Comparison of ENCODE assay signal across 2 cellular contexts in the genomic region with DNA sequence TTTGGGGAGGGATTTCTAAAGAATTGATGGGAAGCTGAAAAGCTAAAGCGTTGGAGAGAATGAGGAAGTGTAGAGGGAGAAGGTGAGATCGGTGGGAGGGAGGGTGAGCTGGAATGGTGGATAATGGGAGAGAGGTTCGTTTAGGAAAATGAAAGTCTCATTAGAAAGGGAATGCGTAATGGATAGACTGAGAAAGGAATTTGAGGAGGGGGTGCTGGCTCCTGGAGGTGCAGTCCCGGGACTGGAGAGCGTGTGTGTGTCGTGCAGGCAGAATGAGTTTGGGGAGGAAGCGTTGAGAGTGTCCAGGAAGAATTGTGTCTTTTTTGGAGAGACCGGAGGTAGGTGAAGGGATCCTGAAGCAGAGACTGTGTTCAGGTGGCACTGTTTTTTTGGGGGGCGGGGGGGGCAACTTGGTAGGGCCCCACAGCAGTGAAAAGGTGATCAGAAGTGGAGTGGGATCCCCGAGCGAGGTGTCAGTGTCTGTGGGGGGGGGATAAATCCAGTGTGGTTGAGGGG.
TF ChIP-seq lines count a peak whose summit lies in the region.

No MANE protein-coding gene starts in this region.

TF ChIP-seq in SK-N-SH, 30 proteins besides CTCF, POLR2A, EP300 and RAD21:
- no peak for TF ChIP-seq ELF1 (IDR thresholded peaks at IDR 0.05)
- TF ChIP-seq TAF1 (IDR thresholded peaks at IDR 0.05; ENCODE audit: borderline replicate concordance, low read depth, low read length), result no peak
- TF ChIP-seq POLR2AphosphoS5 (IDR thresholded peaks at IDR 0.05; ENCODE audit: low read depth, low read length), result no peak
- no peak for TF ChIP-seq PBX3 (IDR thresholded peaks at IDR 0.05)
- no peak for TF ChIP-seq MAX (IDR thresholded peaks at IDR 0.05; ENCODE audit: low read depth)
- TF ChIP-seq NFIC (IDR thresholded peaks at IDR 0.05; ENCODE audit: borderline replicate concordance), result no peak
- TF ChIP-seq, protein P1, sequence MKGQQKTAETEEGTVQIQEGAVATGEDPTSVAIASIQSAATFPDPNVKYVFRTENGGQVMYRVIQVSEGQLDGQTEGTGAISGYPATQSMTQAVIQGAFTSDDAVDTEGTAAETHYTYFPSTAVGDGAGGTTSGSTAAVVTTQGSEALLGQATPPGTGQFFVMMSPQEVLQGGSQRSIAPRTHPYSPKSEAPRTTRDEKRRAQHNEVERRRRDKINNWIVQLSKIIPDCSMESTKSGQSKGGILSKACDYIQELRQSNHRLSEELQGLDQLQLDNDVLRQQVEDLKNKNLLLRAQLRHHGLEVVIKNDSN (IDR thresholded peaks at IDR 0.05; ENCODE audit: borderline replicate concordance, low read depth), result no peak
- no peak for TF ChIP-seq JUND (IDR thresholded peaks at IDR 0.05)
- TF ChIP-seq FOXJ3 (CRISPR knock-in tag; IDR thresholded peaks at IDR 0.05), result no peak
- TF ChIP-seq YY1 (IDR thresholded peaks at IDR 0.05; ENCODE audit: low read depth), result no peak
- no peak for TF ChIP-seq SIN3A (IDR thresholded peaks at IDR 0.05; ENCODE audit: borderline replicate concordance, low read depth, low read length)
- TF ChIP-seq, protein P2, sequence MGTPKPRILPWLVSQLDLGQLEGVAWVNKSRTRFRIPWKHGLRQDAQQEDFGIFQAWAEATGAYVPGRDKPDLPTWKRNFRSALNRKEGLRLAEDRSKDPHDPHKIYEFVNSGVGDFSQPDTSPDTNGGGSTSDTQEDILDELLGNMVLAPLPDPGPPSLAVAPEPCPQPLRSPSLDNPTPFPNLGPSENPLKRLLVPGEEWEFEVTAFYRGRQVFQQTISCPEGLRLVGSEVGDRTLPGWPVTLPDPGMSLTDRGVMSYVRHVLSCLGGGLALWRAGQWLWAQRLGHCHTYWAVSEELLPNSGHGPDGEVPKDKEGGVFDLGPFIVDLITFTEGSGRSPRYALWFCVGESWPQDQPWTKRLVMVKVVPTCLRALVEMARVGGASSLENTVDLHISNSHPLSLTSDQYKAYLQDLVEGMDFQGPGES (IDR thresholded peaks at IDR 0.05; ENCODE audit: low read depth, low read length), result no peak
- no peak for TF ChIP-seq SMC3 (IDR thresholded peaks at IDR 0.05; ENCODE audit: low read depth, low read length)
- no peak for TF ChIP-seq ZBTB33 (IDR thresholded peaks at IDR 0.05; ENCODE audit: borderline replicate concordance, low read depth)
- TF ChIP-seq MEF2A (IDR thresholded peaks at IDR 0.05; ENCODE audit: borderline replicate concordance, low read depth), result no peak
- TF ChIP-seq TCF12 (IDR thresholded peaks at IDR 0.05), result no peak

TF ChIP-seq in SK-N-SH treated with all-trans-retinoic acid at 6 μM for 48 hours, 23 proteins besides CTCF, POLR2A, EP300 and RAD21:
- no peak for TF ChIP-seq OSR1 (CRISPR knock-in tag; IDR thresholded peaks at IDR 0.05)
- TF ChIP-seq ZFP3 (CRISPR knock-in tag; IDR thresholded peaks at IDR 0.05), result no peak
- TF ChIP-seq, protein P3, sequence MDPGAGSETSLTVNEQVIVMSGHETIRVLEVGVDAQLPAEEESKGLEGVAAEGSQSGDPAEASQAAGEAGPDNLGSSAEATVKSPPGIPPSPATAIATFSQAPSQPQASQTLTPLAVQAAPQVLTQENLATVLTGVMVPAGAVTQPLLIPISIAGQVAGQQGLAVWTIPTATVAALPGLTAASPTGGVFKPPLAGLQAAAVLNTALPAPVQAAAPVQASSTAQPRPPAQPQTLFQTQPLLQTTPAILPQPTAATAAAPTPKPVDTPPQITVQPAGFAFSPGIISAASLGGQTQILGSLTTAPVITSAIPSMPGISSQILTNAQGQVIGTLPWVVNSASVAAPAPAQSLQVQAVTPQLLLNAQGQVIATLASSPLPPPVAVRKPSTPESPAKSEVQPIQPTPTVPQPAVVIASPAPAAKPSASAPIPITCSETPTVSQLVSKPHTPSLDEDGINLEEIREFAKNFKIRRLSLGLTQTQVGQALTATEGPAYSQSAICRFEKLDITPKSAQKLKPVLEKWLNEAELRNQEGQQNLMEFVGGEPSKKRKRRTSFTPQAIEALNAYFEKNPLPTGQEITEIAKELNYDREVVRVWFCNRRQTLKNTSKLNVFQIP (CRISPR knock-in tag; IDR thresholded peaks at IDR 0.05; ENCODE audit: borderline replicate concordance, low read depth), result no peak
- no peak for TF ChIP-seq ZFP30 (CRISPR knock-in tag; IDR thresholded peaks at IDR 0.05)
- no peak for TF ChIP-seq TOX (CRISPR knock-in tag; IDR thresholded peaks at IDR 0.05; ENCODE audit: borderline replicate concordance)
- no peak for TF ChIP-seq ISL1 (CRISPR knock-in tag; IDR thresholded peaks at IDR 0.05)
- no peak for TF ChIP-seq SNAI2 (CRISPR knock-in tag; IDR thresholded peaks at IDR 0.05)
- no peak for TF ChIP-seq CREB5 (CRISPR knock-in tag; IDR thresholded peaks at IDR 0.05; ENCODE audit: low read depth)
- TF ChIP-seq ARNTL (CRISPR knock-in tag; IDR thresholded peaks at IDR 0.05; ENCODE audit: borderline replicate concordance, low read depth), result no peak
- TF ChIP-seq CSDC2 (CRISPR knock-in tag; IDR thresholded peaks at IDR 0.05), result no peak
- no peak for TF ChIP-seq ZNF70 (CRISPR knock-in tag; IDR thresholded peaks at IDR 0.05)
- no peak for TF ChIP-seq ZNF8 (CRISPR knock-in tag; IDR thresholded peaks at IDR 0.05)
- TF ChIP-seq TCF4 (CRISPR knock-in tag; IDR thresholded peaks at IDR 0.05; ENCODE audit: borderline replicate concordance), result no peak
- no peak for TF ChIP-seq ESRRG (CRISPR knock-in tag; IDR thresholded peaks at IDR 0.05)
- no peak for TF ChIP-seq PPARA (CRISPR knock-in tag; IDR thresholded peaks at IDR 0.05; ENCODE audit: borderline replicate concordance)
- TF ChIP-seq RARB (CRISPR knock-in tag; IDR thresholded peaks at IDR 0.05), result no peak
